In genomic region chr10:79322616-79323566, GRCh38 we compare ENCODE assay signal across 8 cellular contexts. TPM values are rescaled to one million over a fixed set of nuclear protein-coding genes. Genes with fewer than 3 reads are reported as not detected.
A peak's percentile ranks its signal among the peaks of the same experiment; 100 is the strongest.
DNase-seq lines count a peak whose midpoint lies in the region; ATAC-seq, FAIRE-seq and TF ChIP-seq lines count a peak whose summit lies in the region.

No MANE protein-coding gene starts in this region.

- H2BK5ac ChIP-seq in neuronal stem cell (ENCODE audit: low read length): no peak overlapping the region

- no peaks in the 10 kb centered on the region for H3K79me2 ChIP-seq in K562 (ENCODE audit: control insufficient read depth, insufficient read depth, low read length)

- H3K27ac ChIP-seq in K562 (ENCODE audit: extremely low read depth, low read depth, low read length) (no peak overlapping the region), neuronal stem cell (replicated peaks; ENCODE audit: low read length) (no peak overlapping the region), thymus (ENCODE audit: low read depth) (peak overlapping the region; percentile 96)

- no peak overlapping the region for H4K91ac ChIP-seq in neuronal stem cell (ENCODE audit: low read depth, low read length, poor library complexity)

- WGBS in K562 (ENCODE audit: insufficient coverage, low coverage, missing lambda C conversion rate): 12% methylated on average over 15 of the region's 15 CpGs
- no CpG with 5 or more reads among the region's 15 CpGs for WGBS in neuronal stem cell (ENCODE audit: extremely low coverage in 2 of 2, insufficient read length in 2 of 2, insufficient replicate concordance in 1 of 2), 2 donors
- WGBS in thymus: 25% methylated on average over 15 of the region's 15 CpGs

- CTCF ChIA-PET in K562 (lab: Yijun Ruan, JAX; ENCODE audit: low intra/inter-chr PET ratio): no interaction called here

- no peak overlapping the region for H3K4ac ChIP-seq in neuronal stem cell (ENCODE audit: low read length)

- no peak for TF ChIP-seq EP300 in K562 (IDR thresholded peaks at IDR 0.05; ENCODE audit: low read length)

- DNase-seq in UCSD-AML1 (lab: John Stamatoyannopoulos, UW; ENCODE audit: unreplicated experiment): peak; percentile 81
- no peak for DNase-seq in K562 (ENCODE audit: extremely low read depth in 1 of 4, low spot score in 3 of 4)
- DNase-seq in neuronal stem cell (ENCODE audit: low spot score): no peak
- no peak for DNase-seq in NCI-H1092 treated with DMSO at 0.1 percent for 48 hours (lab: John Stamatoyannopoulos, UW)
- DNase-seq in DMS53 (lab: John Stamatoyannopoulos, UW): no peak

- H3K23ac ChIP-seq in neuronal stem cell (ENCODE audit: low read depth, low read length, poor library complexity): no peak overlapping the region

- no peak overlapping the region for H2AK5ac ChIP-seq in neuronal stem cell (ENCODE audit: low read depth, low read length)

- H3K4me1 ChIP-seq in K562 (replicated peaks in 1 of 2; ENCODE audit: control insufficient read depth in 2 of 2, insufficient read depth in 2 of 2, low read length in 2 of 2) (peaks cover 2 to 8% of the 10 kb centered on the region in 2 experiments; a peak in 4 of 5 replicates), neuronal stem cell (ENCODE audit: control insufficient read depth in 2 of 2, insufficient read depth in 1 of 2, low read depth in 1 of 2, low read length in 2 of 2) (peaks cover 5 to 6% of the 10 kb centered on the region in 2 donors), thymus (ENCODE audit: control insufficient read depth, insufficient read depth, low read length) (peaks cover 39% of the 10 kb centered on the region)

- POLR2A ChIA-PET in K562 (lab: Yijun Ruan, JAX): interaction anchor here (0.5 to 1.6 kb wide), 5 partner anchors 9 to 153 kb away, joined by 3 to 6 read pairs (median 3); partner anchors contain the start of gene PPIF

- H4K20me1 ChIP-seq in K562 (replicated peaks; ENCODE audit: control insufficient read depth, insufficient read depth, low read length): 0 out of 2 replicates have a peak, but pooled peaks cover 4% of the 10 kb centered on the region

- H3K79me1 ChIP-seq in neuronal stem cell (ENCODE audit: low read depth, low read length): no peaks in the 10 kb centered on the region

- no peaks in the 10 kb centered on the region for H3K9me1 ChIP-seq in K562 (ENCODE audit: control insufficient read depth, insufficient read depth, low read length)

- no peak overlapping the region for H3K18ac ChIP-seq in neuronal stem cell (ENCODE audit: low read length)

- H3K9ac ChIP-seq in K562 (ENCODE audit: insufficient read depth in 1 of 2, low read depth in 2 of 2, low read length in 2 of 2): no peak overlapping the region; a peak in 1 of 4 replicates
- no peak overlapping the region for H3K9ac ChIP-seq in neuronal stem cell (ENCODE audit: low read depth, low read length, poor library complexity)

- H4K8ac ChIP-seq in neuronal stem cell (ENCODE audit: low read depth, low read length): no peak overlapping the region

- no peak overlapping the region for H3K4me3 ChIP-seq in K562
- H3K4me3 ChIP-seq in neuronal stem cell (ENCODE audit: low read length in 2 of 2): peak overlapping the region in 1 of 2 donors; percentile 18
- H3K4me3 ChIP-seq in thymus (ENCODE audit: low read length): peak overlapping the region; percentile 32

- peak; percentile 52 for ATAC-seq in GM18870 (IDR thresholded peaks at IDR 0.05; ENCODE audit: unreplicated experiment)
- ATAC-seq in HG03432 (IDR thresholded peaks at IDR 0.05; ENCODE audit: unreplicated experiment): peak; percentile 72
- ATAC-seq in K562: peak; percentile 37

- H3K4me2 ChIP-seq in K562 (ENCODE audit: insufficient read depth, low read length) (no peak overlapping the region; the same call in 1 of the 2 replicates), neuronal stem cell (ENCODE audit: insufficient read depth, low read length, poor library complexity, severe bottlenecking) (no peak overlapping the region)

- H3K9me3 ChIP-seq in K562 (replicated peaks; ENCODE audit: control insufficient read depth, insufficient read depth, low read depth, low read length) (no peaks in the 10 kb centered on the region), neuronal stem cell (replicated peaks in 1 of 2; ENCODE audit: control insufficient read depth in 2 of 2, insufficient read depth in 1 of 2, low read depth in 1 of 2, low read length in 2 of 2) (peaks cover 0 to 8% of the 10 kb centered on the region in 2 donors), thymus (ENCODE audit: control insufficient read depth) (no peaks in the 10 kb centered on the region)

- TF ChIP-seq POLR2A in K562 (conservative IDR thresholded peaks at IDR 0.05): no peak

- H3K14ac ChIP-seq in neuronal stem cell (ENCODE audit: low read length): no peak overlapping the region

- no peak for TF ChIP-seq RAD21 in K562 (CRISPR knock-in tag; conservative IDR thresholded peaks at IDR 0.05 in 1 of 2, IDR thresholded peaks at IDR 0.05 in 1 of 2)

- intact Hi-C loops in K562 (cut with micrococcal nuclease): no loop called here

- no peak for FAIRE-seq in K562 (lab: Jason Lieb, UNC)

- H2AFZ ChIP-seq in K562 (ENCODE audit: low read depth, low read length): no peak overlapping the region
- peak overlapping the region; percentile 36 for H2AFZ ChIP-seq in neuronal stem cell (ENCODE audit: low read length)

- BruUV-seq in K562 (replicated peaks; lab: Mats Ljungman, UMichigan): no TSS peak

- TF ChIP-seq CTCF in K562 (IDR thresholded peaks at IDR 0.05 in 2 of 3, conservative IDR thresholded peaks at IDR 0.05 in 1 of 3; ENCODE audit: insufficient read depth in 2 of 3, low read depth in 1 of 3, low read length in 3 of 3): no peak

- H2BK120ac ChIP-seq in neuronal stem cell (ENCODE audit: low read depth, low read length): no peak overlapping the region

- H3K36me3 ChIP-seq in K562 (ENCODE audit: control insufficient read depth, insufficient read depth, low read length): no peaks in the 10 kb centered on the region
- peaks cover 0 to 2% of the 10 kb centered on the region in 2 donors for H3K36me3 ChIP-seq in neuronal stem cell (replicated peaks in 1 of 2; ENCODE audit: control insufficient read depth in 2 of 2, insufficient read depth in 2 of 2, low read length in 2 of 2)
- H3K36me3 ChIP-seq in thymus (ENCODE audit: control insufficient read depth, insufficient read depth): no peaks in the 10 kb centered on the region

- H3K27me3 ChIP-seq in K562 (ENCODE audit: control insufficient read depth in 2 of 2, insufficient read depth in 2 of 2, low read length in 2 of 2) (peaks cover 7 to 58% of the 10 kb centered on the region in 2 experiments), neuronal stem cell (ENCODE audit: control insufficient read depth in 3 of 3, insufficient read depth in 3 of 3, low read depth in 1 of 3, low read length in 3 of 3) (peaks cover 0 to 3% (median 0%) of the 10 kb centered on the region in 3 experiments), thymus (ENCODE audit: control insufficient read depth, insufficient read depth) (no peaks in the 10 kb centered on the region)

- no peak overlapping the region for H2BK12ac ChIP-seq in neuronal stem cell (ENCODE audit: low read length)

- in situ Hi-C loops in K562 (cut with MboI): no loop called here

- H2BK15ac ChIP-seq in neuronal stem cell (ENCODE audit: low read length): no peak overlapping the region

TF ChIP-seq in K562, 482 proteins besides CTCF, POLR2A, EP300 and RAD21:
- TF ChIP-seq NONO (IDR thresholded peaks at IDR 0.05; ENCODE audit: low read depth in 2 of 2, low read length in 1 of 2): no peak
- TF ChIP-seq, protein P1, sequence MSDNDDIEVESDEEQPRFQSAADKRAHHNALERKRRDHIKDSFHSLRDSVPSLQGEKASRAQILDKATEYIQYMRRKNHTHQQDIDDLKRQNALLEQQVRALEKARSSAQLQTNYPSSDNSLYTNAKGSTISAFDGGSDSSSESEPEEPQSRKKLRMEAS (CRISPR knock-in tag; IDR thresholded peaks at IDR 0.05): peak; percentile 26; the same call in 1 of the 2 replicates
- TF ChIP-seq GABPA (tag; conservative IDR thresholded peaks at IDR 0.05; ENCODE audit: low read depth): 0 out of 2 replicates have a peak, but pooled peaks have one; percentile 44
- 0 out of 2 replicates have a peak, but pooled peaks have one; percentile 2 for TF ChIP-seq GABPB1 (CRISPR knock-in tag; IDR thresholded peaks at IDR 0.05)
- TF ChIP-seq, protein P2, sequence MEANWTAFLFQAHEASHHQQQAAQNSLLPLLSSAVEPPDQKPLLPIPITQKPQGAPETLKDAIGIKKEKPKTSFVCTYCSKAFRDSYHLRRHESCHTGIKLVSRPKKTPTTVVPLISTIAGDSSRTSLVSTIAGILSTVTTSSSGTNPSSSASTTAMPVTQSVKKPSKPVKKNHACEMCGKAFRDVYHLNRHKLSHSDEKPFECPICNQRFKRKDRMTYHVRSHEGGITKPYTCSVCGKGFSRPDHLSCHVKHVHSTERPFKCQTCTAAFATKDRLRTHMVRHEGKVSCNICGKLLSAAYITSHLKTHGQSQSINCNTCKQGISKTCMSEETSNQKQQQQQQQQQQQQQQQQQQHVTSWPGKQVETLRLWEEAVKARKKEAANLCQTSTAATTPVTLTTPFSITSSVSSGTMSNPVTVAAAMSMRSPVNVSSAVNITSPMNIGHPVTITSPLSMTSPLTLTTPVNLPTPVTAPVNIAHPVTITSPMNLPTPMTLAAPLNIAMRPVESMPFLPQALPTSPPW (CRISPR knock-in tag; IDR thresholded peaks at IDR 0.05): peak; percentile 66
- TF ChIP-seq JUNB (CRISPR knock-in tag; conservative IDR thresholded peaks at IDR 0.05): no peak

RNA-seq across cellular contexts. Expression of gene PPIF, which starts 24.4 kb away (rescaled TPM):
- total RNA-seq in K562 (2011; cell fraction: chromatin; rRNA removed; ENCODE audit: low replicate concordance): 96.3 and 215 TPM in 2 replicates
- total RNA-seq in K562 (2011; cell fraction: nucleolus; rRNA removed): 144 and 155 TPM in 2 replicates
- total RNA-seq in K562 (2011; cell fraction: nucleoplasm; rRNA removed): 118 and 119 TPM in 2 replicates
- total RNA-seq in K562 (2014; rRNA removed) (53.4 and 69.8 TPM in 2 replicates), K562 (2014; rRNA removed; fragmentation: Illumina TruSeq; extraction: Trizol) (97.7 and 108 TPM in 2 replicates), K562 (2015; rRNA removed; fragmentation: Illumina TruSeq; extraction: Trizol) (117 and 119 TPM in 2 replicates), K562 (2021) (235 and 239 TPM in 2 replicates)
- polyA plus RNA-seq in K562 (2011; rRNA removed) (148 and 175 TPM in 2 replicates), K562 (2014; fragmentation: Illumina TruSeq; extraction: Trizol) (250 and 287 TPM in 2 replicates), K562 (2014; fragmentation: Nextera tagmentation; extraction: Ambion mirVana) (10 to 100 TPM; 40.9 to 51.1 TPM), K562 (2014; rRNA removed) (154 and 168 TPM in 2 replicates), thymus (34.9 TPM)
- 202 and 255 TPM in 2 replicates for polyA plus RNA-seq in K562 (2011; cell fraction: cytosol; rRNA removed)
- polyA plus RNA-seq in K562 (2011; cell fraction: nucleus; rRNA removed): 198 and 337 TPM in 2 replicates
- 180 and 222 TPM in 2 replicates for polyA plus RNA-seq in K562 (2012)
- 91.8 and 131 TPM in 2 replicates for polyA minus RNA-seq in K562 (2011; rRNA and poly(A)+ RNA removed)
- 98.9 and 104 TPM in 2 replicates for polyA minus RNA-seq in K562 (2011; cell fraction: cytosol; rRNA and poly(A)+ RNA removed)
- polyA minus RNA-seq in K562 (2011; cell fraction: nucleus; rRNA and poly(A)+ RNA removed): 116 and 136 TPM in 2 replicates
- polyA plus RNA-seq in neuronal stem cell (2013, experiment 1 of 2): 42.1 TPM
- polyA plus RNA-seq in neuronal stem cell (2013, experiment 2 of 2): 42.3 TPM
